ENCODE assay signal across 10 cellular contexts in the genomic region with DNA sequence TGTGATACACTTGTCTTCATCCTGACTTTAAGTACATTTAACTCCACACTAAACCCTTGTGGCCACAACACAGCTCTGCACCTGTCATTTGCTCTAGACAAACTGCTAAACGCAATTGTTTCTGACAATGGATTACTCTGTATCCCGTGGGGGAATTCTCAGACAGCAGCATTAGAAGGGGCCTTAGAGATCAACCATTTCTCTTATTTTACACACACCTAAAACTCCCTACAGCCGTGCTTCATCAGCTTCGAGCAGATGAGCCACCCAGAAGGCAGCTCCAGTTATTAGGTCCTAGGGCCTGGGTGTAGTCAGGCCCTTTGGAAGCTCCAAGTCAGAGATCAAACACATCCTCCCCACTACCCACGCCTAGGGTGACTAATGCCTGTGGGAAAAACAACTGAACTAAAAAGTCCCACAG. TPM values are rescaled to one million over a fixed set of nuclear protein-coding genes. Genes with fewer than 3 reads are reported as not detected.
DNase-seq lines count a peak whose midpoint lies in the region; ATAC-seq and TF ChIP-seq lines count a peak whose summit lies in the region.
"Had no signal": no experiment of that assay in that cellular context is flagged by ENCODE, and none has a peak within 500 bp of the region (broad histone marks: within the 10 kb centered on the region; RNA-seq: fewer than 3 reads in every experiment).

No MANE protein-coding gene starts in this region.

- H3K27ac Mint-ChIP-seq in HFFc6 (peak overlapping the region; percentile 28), endothelial cell (ENCODE audit: unreplicated experiment) (no peak overlapping the region)

- H3K9me3 Mint-ChIP-seq in HFFc6 (peaks cover 9% of the 10 kb centered on the region; the same call in 1 of the 2 replicates), endothelial cell (ENCODE audit: unreplicated experiment) (no peaks in the 10 kb centered on the region)

- H3K4me1 Mint-ChIP-seq in HFFc6 (ENCODE audit: low read depth) (peaks cover 40% of the 10 kb centered on the region), endothelial cell (ENCODE audit: unreplicated experiment) (no peaks in the 10 kb centered on the region)

- H3K27ac ChIP-seq in VCaP: no peak overlapping the region

- H3K4me3 Mint-ChIP-seq in HFFc6 (peak overlapping the region; percentile 11; the same call in 1 of the 2 replicates), endothelial cell (ENCODE audit: unreplicated experiment) (no peak overlapping the region)

- H3K27me3 Mint-ChIP-seq in HFFc6 (ENCODE audit: insufficient read depth) (peaks cover 2% of the 10 kb centered on the region; the same call in 1 of the 2 replicates), endothelial cell (ENCODE audit: unreplicated experiment) (peaks cover 4% of the 10 kb centered on the region)

- H3K36me3 Mint-ChIP-seq in HFFc6 (ENCODE audit: low read depth): peaks cover 11% of the 10 kb centered on the region
- no peaks in the 10 kb centered on the region for H3K36me3 Mint-ChIP-seq in endothelial cell (ENCODE audit: low read depth, unreplicated experiment)

- DNase-seq in GM04503 (ENCODE audit: low read depth) (peak; percentile 54), HFFc6 (peak; percentile 38), myocyte (ENCODE audit: low read depth) (peak; percentile 89), endothelial cell (ENCODE audit: low spot score) (no peak), GM20000 (ENCODE audit: low spot score) (no peak)
- DNase-seq: GOT3, NCI-H446 had no signal

- TF ChIP-seq CTCF in HFFc6 (IDR thresholded peaks at IDR 0.05): peak; percentile 60
- peak; percentile 36 for TF ChIP-seq CTCF in VCaP (conservative IDR thresholded peaks at IDR 0.05)
- no peak for TF ChIP-seq CTCF in endothelial cell (IDR thresholded peaks at IDR 0.05; ENCODE audit: unreplicated experiment)
- TF ChIP-seq CTCF in GM20000 (IDR thresholded peaks at IDR 0.05; ENCODE audit: extremely low read depth, missing control alignments): no peak

- ATAC-seq in GM19351 (IDR thresholded peaks at IDR 0.05; ENCODE audit: unreplicated experiment) (no peak), HG02884 (IDR thresholded peaks at IDR 0.05; ENCODE audit: unreplicated experiment) (no peak)

RNA-seq across cellular contexts. Expression of a gene that starts 1.3 kb away (rescaled TPM):
- total RNA-seq in HFFc6 (2021; fragmentation: NEBNext Ultra II Directional; extraction: Animal tissue kit (Norgen Biotek cat#: 25700)): 1 to 10 TPM; 1.8 to 3.0 (median 2.1) TPM
- total RNA-seq in myocyte (0.96 and 1.9 TPM in 2 replicates), endothelial cell (ENCODE audit: unreplicated experiment) (0.67 TPM)
- 1.9 TPM for polyA plus RNA-seq in myocyte (2012)

Comparison
In these comparisons a context has a peak if more than half of its experiments do, and no peak if none do; other contexts are left out.
1. DNase-seq: peak in GM04503 (single experiment), HFFc6 (single experiment) and myocyte (single experiment); none in endothelial cell (single experiment) and GM20000 (single experiment).
2. CTCF ChIP-seq: peak in HFFc6 (single experiment) and VCaP (single experiment); none in endothelial cell (single experiment) and GM20000 (single experiment).